ENCODE assay signal across 1 cellular context in genomic region chr14:100155049-100155621, GRCh38.
TF ChIP-seq lines count a peak whose summit lies in the region.

No MANE protein-coding gene starts in this region.

TF ChIP-seq in HepG2, 621 proteins besides CTCF, POLR2A, EP300 and RAD21 (continued from another document and continues in another):
- TF ChIP-seq ZNF574 (CRISPR knock-in tag; IDR thresholded peaks at IDR 0.05) = no peak
- TF ChIP-seq HNRNPH1 (optimal IDR thresholded peaks at IDR 0.05; ENCODE audit: low read depth, low read length) = no peak
- TF ChIP-seq KAT2B (IDR thresholded peaks at IDR 0.05; ENCODE audit: borderline replicate concordance, low read depth, low read length) = no peak
- no peak for TF ChIP-seq PITX1 (CRISPR knock-in tag; IDR thresholded peaks at IDR 0.05)
- no peak for TF ChIP-seq ZNF530 (CRISPR knock-in tag; IDR thresholded peaks at IDR 0.05; ENCODE audit: low read depth)
- TF ChIP-seq ZNF784 (CRISPR knock-in tag; IDR thresholded peaks at IDR 0.05; ENCODE audit: borderline replicate concordance) = no peak
- TF ChIP-seq IRF9 (CRISPR knock-in tag; IDR thresholded peaks at IDR 0.05; ENCODE audit: borderline replicate concordance) = no peak
- no peak for TF ChIP-seq EHMT2 (IDR thresholded peaks at IDR 0.05; ENCODE audit: borderline replicate concordance, low read depth, low read length)
- TF ChIP-seq ZNF747 (CRISPR knock-in tag; IDR thresholded peaks at IDR 0.05; ENCODE audit: borderline replicate concordance) = no peak
- TF ChIP-seq SMC3 (IDR thresholded peaks at IDR 0.05; ENCODE audit: low read length) = peak; percentile 72
- no peak for TF ChIP-seq CBX2 (IDR thresholded peaks at IDR 0.05; ENCODE audit: low read depth, low read length)
- 0 out of 2 replicates have a peak, but pooled peaks have one; percentile 32 for TF ChIP-seq CBX2 (CRISPR knock-in tag; IDR thresholded peaks at IDR 0.05; ENCODE audit: low read depth)
- no peak for TF ChIP-seq EEA1 (CRISPR knock-in tag; IDR thresholded peaks at IDR 0.05; ENCODE audit: borderline replicate concordance)
- 0 out of 2 replicates have a peak, but pooled peaks have one; percentile 37 for TF ChIP-seq ZBTB20 (CRISPR knock-in tag; IDR thresholded peaks at IDR 0.05; ENCODE audit: borderline replicate concordance, low read depth)
- 0 out of 2 replicates have a peak, but pooled peaks have one; percentile 31 for TF ChIP-seq GTF3A (CRISPR knock-in tag; conservative IDR thresholded peaks at IDR 0.05)
- TF ChIP-seq NR1H2 (CRISPR knock-in tag; IDR thresholded peaks at IDR 0.05; ENCODE audit: borderline replicate concordance, low read depth) = no peak
- TF ChIP-seq RBAK (CRISPR knock-in tag; IDR thresholded peaks at IDR 0.05) = no peak
- TF ChIP-seq SNAI1 (CRISPR knock-in tag; IDR thresholded peaks at IDR 0.05; ENCODE audit: borderline replicate concordance) = no peak
- TF ChIP-seq NFE2L1 (CRISPR knock-in tag; IDR thresholded peaks at IDR 0.05; ENCODE audit: borderline replicate concordance) = no peak
- peak; percentile 40; the same call in 1 of the 2 replicates for TF ChIP-seq TFAP4 (IDR thresholded peaks at IDR 0.05; ENCODE audit: borderline replicate concordance, low read depth)
- no peak for TF ChIP-seq ZNF557 (CRISPR knock-in tag; IDR thresholded peaks at IDR 0.05)
- TF ChIP-seq ZFY (CRISPR knock-in tag; IDR thresholded peaks at IDR 0.05) = no peak
- peak; percentile 49; the same call in 1 of the 2 replicates for TF ChIP-seq HOXA3 (CRISPR knock-in tag; IDR thresholded peaks at IDR 0.05)
- TF ChIP-seq FOXP1 (IDR thresholded peaks at IDR 0.05) = no peak
- no peak for TF ChIP-seq FOXP1 (CRISPR knock-in tag; IDR thresholded peaks at IDR 0.05)
- no peak for TF ChIP-seq BCL3 (CRISPR knock-in tag; IDR thresholded peaks at IDR 0.05)
- TF ChIP-seq DDIT3 (CRISPR knock-in tag; IDR thresholded peaks at IDR 0.05) = no peak
- no peak for TF ChIP-seq ZNF382 (CRISPR knock-in tag; IDR thresholded peaks at IDR 0.05; ENCODE audit: borderline replicate concordance)
- no peak for TF ChIP-seq ZBTB49 (CRISPR knock-in tag; IDR thresholded peaks at IDR 0.05; ENCODE audit: borderline replicate concordance)
- TF ChIP-seq DMAP1 (CRISPR knock-in tag; IDR thresholded peaks at IDR 0.05) = no peak
- no peak for TF ChIP-seq ASH2L (IDR thresholded peaks at IDR 0.05; ENCODE audit: insufficient read length, low read depth, low read length)
- no peak for TF ChIP-seq MTERF4 (CRISPR knock-in tag; IDR thresholded peaks at IDR 0.05)
- TF ChIP-seq KDM2A (CRISPR knock-in tag; IDR thresholded peaks at IDR 0.05; ENCODE audit: borderline replicate concordance, low read depth) = peak; percentile 28; the same call in 1 of the 2 replicates
- TF ChIP-seq ZSCAN9 (CRISPR knock-in tag; IDR thresholded peaks at IDR 0.05; ENCODE audit: borderline replicate concordance) = no peak
- TF ChIP-seq HMGXB4 (CRISPR knock-in tag; IDR thresholded peaks at IDR 0.05; ENCODE audit: borderline replicate concordance in 1 of 2, low read depth in 1 of 2) = peak in 1 of 2 experiments; percentile 53; a peak in 1 of 4 replicates
- no peak for TF ChIP-seq NCOA1 (CRISPR knock-in tag; IDR thresholded peaks at IDR 0.05)
- peak; percentile 26; the same call in 1 of the 2 replicates for TF ChIP-seq ZMYM4 (CRISPR knock-in tag; IDR thresholded peaks at IDR 0.05)
- TF ChIP-seq ZNF619 (CRISPR knock-in tag; IDR thresholded peaks at IDR 0.05) = peak; percentile 67; the same call in 1 of the 2 replicates
- TF ChIP-seq ZNF280B (CRISPR knock-in tag; IDR thresholded peaks at IDR 0.05; ENCODE audit: borderline replicate concordance) = peak; percentile 94; the same call in 1 of the 2 replicates
- TF ChIP-seq ZZZ3 (CRISPR knock-in tag; IDR thresholded peaks at IDR 0.05; ENCODE audit: borderline replicate concordance) = no peak
- TF ChIP-seq ZNF362 (CRISPR knock-in tag; IDR thresholded peaks at IDR 0.05; ENCODE audit: borderline replicate concordance) = 0 out of 2 replicates have a peak, but pooled peaks have one; percentile 30
- no peak for TF ChIP-seq JDP2 (CRISPR knock-in tag; IDR thresholded peaks at IDR 0.05; ENCODE audit: borderline replicate concordance)
- no peak for TF ChIP-seq CEBPG (CRISPR knock-in tag; IDR thresholded peaks at IDR 0.05)
- no peak for TF ChIP-seq GPBP1L1 (CRISPR knock-in tag; IDR thresholded peaks at IDR 0.05)
- no peak for TF ChIP-seq ZBTB7B (CRISPR knock-in tag; IDR thresholded peaks at IDR 0.05)
